ENCODE assay signal across 10 cellular contexts in the genomic region with DNA sequence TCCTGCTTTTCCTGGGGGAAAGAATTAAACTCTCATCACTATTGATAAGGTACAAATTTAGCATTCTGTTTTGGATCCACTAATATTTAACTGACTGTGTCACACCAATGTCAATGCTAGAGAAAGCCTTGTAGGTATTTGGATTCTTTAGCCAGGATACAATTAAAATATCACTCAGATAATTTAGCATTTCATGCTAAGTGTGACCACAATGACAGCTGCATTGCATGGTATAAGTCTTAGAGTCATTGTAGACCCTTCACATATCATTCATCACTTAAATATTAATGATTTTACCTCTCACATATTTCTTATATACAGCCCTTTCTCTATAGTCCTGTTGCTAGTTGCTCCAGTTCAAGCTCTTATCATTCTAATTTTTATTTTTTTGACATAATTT.
"Had no signal": no experiment of that assay in that cellular context is flagged by ENCODE, and none has a peak within 500 bp of the region (broad histone marks: within the 10 kb centered on the region; RNA-seq: fewer than 3 reads in every experiment).

No MANE protein-coding gene starts in this region.

- H3K4me3 ChIP-seq: GM23248, HAP-1 had no signal

- H3K4me1 ChIP-seq: HAP-1 had no signal

- DNase-seq: GM23248, GOT3, H7, HFFc6, KBM-7 had no signal

- H3K9me3 ChIP-seq: HAP-1 had no signal

- H3K27me3 Mint-ChIP-seq: IgD-negative memory B cell had no signal

- ATAC-seq: HCT116, HepG2 had no signal

- H3K27ac Mint-ChIP-seq: HFFc6, IgD-negative memory B cell had no signal

- H3K9me3 Mint-ChIP-seq: HFFc6, IgD-negative memory B cell had no signal

- H3K9ac ChIP-seq: GM23248 had no signal

- H3K36me3 ChIP-seq: HAP-1 had no signal

- H3K4me3 Mint-ChIP-seq: HFFc6 had no signal

- H2AFZ ChIP-seq: GM23248 had no signal

- H3K27ac ChIP-seq: GM23248, HL-60 had no signal
